ENCODE assay signal across 11 cellular contexts in genomic region chr6:105272783-105273182, GRCh38.
A peak's percentile ranks its signal among the peaks of the same experiment; 100 is the strongest.
DNase-seq lines count a peak whose midpoint lies in the region; ATAC-seq, FAIRE-seq and TF ChIP-seq lines count a peak whose summit lies in the region.
"Had no signal": no experiment of that assay in that cellular context is flagged by ENCODE, and none has a peak within 500 bp of the region (broad histone marks: within the 10 kb centered on the region; RNA-seq: fewer than 3 reads in every experiment).

No MANE protein-coding gene starts in this region.

- no peak for TF ChIP-seq CTCF in A549 (IDR thresholded peaks at IDR 0.05)
- TF ChIP-seq CTCF in HCT116 (IDR thresholded peaks at IDR 0.05 in 2 of 3, conservative IDR thresholded peaks at IDR 0.05 in 1 of 3; ENCODE audit: borderline replicate concordance in 1 of 3, insufficient read depth in 1 of 3, low read depth in 2 of 3, low read length in 2 of 3) = no peak
- no peak for TF ChIP-seq CTCF in K562 (IDR thresholded peaks at IDR 0.05 in 2 of 3, conservative IDR thresholded peaks at IDR 0.05 in 1 of 3; ENCODE audit: insufficient read depth in 2 of 3, low read depth in 1 of 3, low read length in 3 of 3)

- WGBS in A549 (ENCODE audit: missing lambda C conversion rate) = 42% methylated on average over 6 of the region's 6 CpGs
- WGBS in K562 (ENCODE audit: insufficient coverage, low coverage, missing lambda C conversion rate) = 12% methylated on average over 6 of the region's 6 CpGs

- BruUV-seq in HCT116 (replicated peaks; lab: Mats Ljungman, UMichigan) (no TSS peak), K562 (replicated peaks; lab: Mats Ljungman, UMichigan) (no TSS peak)

- no peaks in the 10 kb centered on the region for H3K9me2 ChIP-seq in HCT116 (ENCODE audit: insufficient read depth)

- FAIRE-seq in A549 (lab: Jason Lieb, UNC) = no peak
- FAIRE-seq in K562 (lab: Jason Lieb, UNC) = no peak
- FAIRE-seq: GM12878 had no signal

- DNase-seq in A549 (ENCODE audit: low read depth in 1 of 2, low spot score in 1 of 2) (peak in 1 of 2 experiments; percentile 16), HCT116 (ENCODE audit: low read depth, low spot score) (no peak), K562 (ENCODE audit: extremely low read depth in 1 of 4, low spot score in 3 of 4) (peak in 2 of 4 experiments; percentile 14 to 46), kidney tubule cell (ENCODE audit: low spot score) (peak; percentile 48), NCI-H1105 treated with DMSO at 0.1 percent for 48 hours (lab: John Stamatoyannopoulos, UW) (no peak), GM19238 (ENCODE audit: insufficient read length, low spot score) (no peak)
- DNase-seq: activated CD8-positive, alpha-beta memory T cell treated with anti-CD3 and anti-CD28 coated beads, Interleukin-2, amount 10 ng/mL, durations not matched to agents 7 days and 5 days; NCI-H1436 treated with DMSO at 0.1 percent for 48 hours had no signal

- intact Hi-C loops in HCT116 (cut with micrococcal nuclease) = no loop called here
- intact Hi-C loops in K562 (cut with micrococcal nuclease) = no loop called here

- RAD21 ChIA-PET in HCT116 (lab: Charles Lee; ENCODE audit: low non-redundant PET in 1 of 2, low total read pairs in 2 of 2, uncharacterized antibody in 2 of 2, unreplicated experiment in 2 of 2) = no interaction called here

- no peak overlapping the region for H3K9ac ChIP-seq in HCT116 (ENCODE audit: low read length)
- H3K9ac ChIP-seq in K562 (ENCODE audit: insufficient read depth in 1 of 2, low read depth in 2 of 2, low read length in 2 of 2) = 0 out of 4 replicates have a peak overlapping the region, but pooled peaks of 1 of the 2 experiments have one; percentile 57

- H3K36me3 ChIP-seq in HCT116 (ENCODE audit: control insufficient read depth in 1 of 2, insufficient read depth in 2 of 2, low read length in 2 of 2) (peaks cover 0 to under 1% of the 10 kb centered on the region in 2 experiments; a peak in 1 of 4 replicates), K562 (ENCODE audit: control insufficient read depth, insufficient read depth, low read length) (peaks cover 10% of the 10 kb centered on the region; the same call in 1 of the 3 replicates)

- no peak overlapping the region for H3K4me2 ChIP-seq in A549
- H3K4me2 ChIP-seq in HCT116 (ENCODE audit: low read length) = no peak overlapping the region
- H3K4me2 ChIP-seq in K562 (ENCODE audit: insufficient read depth, low read length) = peak overlapping the region; percentile 9; the same call in 1 of the 2 replicates

- TF ChIP-seq POLR2A in A549 (IDR thresholded peaks at IDR 0.05; ENCODE audit: low read length) (no peak), HCT116 (IDR thresholded peaks at IDR 0.05; ENCODE audit: borderline replicate concordance, extremely low read depth, insufficient read depth, insufficient read length) (no peak), K562 (conservative IDR thresholded peaks at IDR 0.05) (no peak)

- H3K79me2 ChIP-seq in HCT116 (ENCODE audit: insufficient read depth, low read length) (no peaks in the 10 kb centered on the region), K562 (ENCODE audit: control insufficient read depth, insufficient read depth, low read length) (no peaks in the 10 kb centered on the region)

- ATAC-seq in A549 (peak in 1 of 2 experiments; percentile 78; a peak in 4 of 6 replicates), HCT116 (0 out of 2 replicates have a peak, but pooled peaks have one; percentile 44), K562 (peak; percentile 47), HG02970 (IDR thresholded peaks at IDR 0.05; ENCODE audit: low FRiP score, unreplicated experiment) (no peak), GM21825 (IDR thresholded peaks at IDR 0.05; ENCODE audit: unreplicated experiment) (no peak)
- ATAC-seq: activated CD8-positive, alpha-beta memory T cell treated with anti-CD3 and anti-CD28 coated beads, Interleukin-2, amount 10 ng/mL, durations not matched to agents 7 days and 5 days; GM12878 had no signal

- H4K20me1 ChIP-seq in HCT116 (ENCODE audit: insufficient read depth) = no peaks in the 10 kb centered on the region
- H4K20me1 ChIP-seq in K562 (replicated peaks; ENCODE audit: control insufficient read depth, insufficient read depth, low read length) = no peaks in the 10 kb centered on the region

- H3K4me1 ChIP-seq in A549 (0 out of 3 replicates have a peak, but pooled peaks cover 3% of the 10 kb centered on the region), HCT116 (ENCODE audit: control insufficient read depth in 1 of 2, insufficient read depth in 2 of 2, low read length in 2 of 2) (no peaks in the 10 kb centered on the region; a peak in 1 of 4 replicates), K562 (replicated peaks in 1 of 2; ENCODE audit: control insufficient read depth in 2 of 2, insufficient read depth in 2 of 2, low read length in 2 of 2) (peaks cover 0 to 6% of the 10 kb centered on the region in 2 experiments; a peak in 3 of 5 replicates)

- H3K9me1 ChIP-seq in K562 (ENCODE audit: control insufficient read depth, insufficient read depth, low read length) = no peaks in the 10 kb centered on the region

- no peak overlapping the region for H3K4me3 ChIP-seq in A549
- no peak overlapping the region for H3K4me3 ChIP-seq in HCT116 (replicated peaks in 1 of 2; ENCODE audit: low read depth in 1 of 2, low read length in 2 of 2)
- no peak overlapping the region for H3K4me3 ChIP-seq in K562
- H3K4me3 ChIP-seq: GM12878 had no signal

- no peak for TF ChIP-seq EP300 in A549 (IDR thresholded peaks at IDR 0.05)
- no peak for TF ChIP-seq EP300 in K562 (IDR thresholded peaks at IDR 0.05; ENCODE audit: low read length)

- TF ChIP-seq RAD21 in A549 (conservative IDR thresholded peaks at IDR 0.05 in 1 of 2, IDR thresholded peaks at IDR 0.05 in 1 of 2) (no peak), HCT116 (IDR thresholded peaks at IDR 0.05; ENCODE audit: low read depth) (no peak), K562 (CRISPR knock-in tag; conservative IDR thresholded peaks at IDR 0.05 in 1 of 2, IDR thresholded peaks at IDR 0.05 in 1 of 2) (no peak)

- H3K9me3 ChIP-seq in A549 = no peaks in the 10 kb centered on the region
- H3K9me3 ChIP-seq in HCT116 (ENCODE audit: control insufficient read depth in 1 of 2, insufficient read depth in 1 of 2, low read depth in 1 of 2, low read length in 2 of 2) = no peaks in the 10 kb centered on the region
- no peaks in the 10 kb centered on the region for H3K9me3 ChIP-seq in K562 (replicated peaks; ENCODE audit: control insufficient read depth, insufficient read depth, low read depth, low read length)

- POLR2A ChIA-PET in A549 (lab: Yijun Ruan, JAX) = no interaction called here
- POLR2A ChIA-PET in HCT116 (lab: Charles Lee) = no interaction called here
- POLR2A ChIA-PET in K562 (lab: Yijun Ruan, JAX) = interaction anchor here (0.6 kb wide), 1 partner anchor 138 kb away, joined by 3 read pairs; no protein-coding TSS in a partner anchor

- CTCF ChIA-PET in A549 (lab: Yijun Ruan, JAX) = no interaction called here
- CTCF ChIA-PET in HCT116 (lab: Charles Lee) = no interaction called here
- CTCF ChIA-PET in K562 (lab: Yijun Ruan, JAX; ENCODE audit: low intra/inter-chr PET ratio) = no interaction called here

- no peaks in the 10 kb centered on the region for H3K27me3 ChIP-seq in HCT116 (ENCODE audit: insufficient read depth, low read length)
- no peaks in the 10 kb centered on the region for H3K27me3 ChIP-seq in K562 (ENCODE audit: control insufficient read depth in 2 of 2, insufficient read depth in 2 of 2, low read length in 2 of 2)

- H3K27ac ChIP-seq in A549 (no peak overlapping the region), HCT116 (ENCODE audit: low read depth, low read length) (no peak overlapping the region), K562 (ENCODE audit: extremely low read depth, low read depth, low read length) (no peak overlapping the region)

- in situ Hi-C loops in K562 (cut with MboI) = no loop called here

- H2AFZ ChIP-seq in HCT116 (ENCODE audit: low read depth, low read length, poor library complexity, severe bottlenecking) = no peak overlapping the region
- H2AFZ ChIP-seq in K562 (ENCODE audit: low read depth, low read length) = no peak overlapping the region

TF ChIP-seq in A549, 52 proteins besides CTCF, POLR2A, EP300 and RAD21 (continues in another document):
- TF ChIP-seq USF2 (IDR thresholded peaks at IDR 0.05) = peak; percentile 44; the same call in 1 of the 2 replicates

TF ChIP-seq in HCT116, 20 proteins besides CTCF, POLR2A, EP300 and RAD21:
- no peak for TF ChIP-seq POLR2AphosphoS5 (IDR thresholded peaks at IDR 0.05; ENCODE audit: low read depth, low read length)
- no peak for TF ChIP-seq JUND (IDR thresholded peaks at IDR 0.05)
- TF ChIP-seq EGR1 (IDR thresholded peaks at IDR 0.05; ENCODE audit: low read depth) = no peak
- no peak for TF ChIP-seq TCF7L2 (IDR thresholded peaks at IDR 0.05; ENCODE audit: borderline replicate concordance, extremely low read depth, insufficient read depth, insufficient read length)

TF ChIP-seq in K562, 482 proteins besides CTCF, POLR2A, EP300 and RAD21 (continues in another document):
- no peak for TF ChIP-seq ZNF639 (CRISPR knock-in tag; conservative IDR thresholded peaks at IDR 0.05 in 1 of 2, IDR thresholded peaks at IDR 0.05 in 1 of 2)
- 0 out of 2 replicates have a peak, but pooled peaks have one; percentile 19 for TF ChIP-seq TCF3 (CRISPR knock-in tag; IDR thresholded peaks at IDR 0.05)
- 0 out of 2 replicates have a peak, but pooled peaks have one; percentile 11 for TF ChIP-seq CTBP1 (IDR thresholded peaks at IDR 0.05; ENCODE audit: borderline replicate concordance)
- TF ChIP-seq NR3C1 (CRISPR knock-in tag; IDR thresholded peaks at IDR 0.05) = no peak
- TF ChIP-seq ZFP36 (IDR thresholded peaks at IDR 0.05; ENCODE audit: low read depth, low read length, partially characterized antibody) = no peak
- TF ChIP-seq NR2C1 (IDR thresholded peaks at IDR 0.05) = 0 out of 2 replicates have a peak, but pooled peaks have one; percentile 16
- peak; percentile 61; the same call in 1 of the 2 replicates for TF ChIP-seq NR2C1 (tag; IDR thresholded peaks at IDR 0.05)
- TF ChIP-seq USF1 (CRISPR knock-in tag; IDR thresholded peaks at IDR 0.05) = peak; percentile 62

Comparison
In these comparisons a context has a peak if more than half of its experiments do, and no peak if none do; other contexts are left out.
1. ATAC-seq: peak in HCT116 (single experiment) and K562 (single experiment); none in HG02970 (single experiment) and GM21825 (single experiment).
2. Of the 35 proteins assayed by ChIP-seq in both K562 and A549: peak only in K562: none; only in A549: none; in both: USF2; in neither: 34.